Comparison of ENCODE assay signal across 6 cellular contexts in the genomic region with DNA sequence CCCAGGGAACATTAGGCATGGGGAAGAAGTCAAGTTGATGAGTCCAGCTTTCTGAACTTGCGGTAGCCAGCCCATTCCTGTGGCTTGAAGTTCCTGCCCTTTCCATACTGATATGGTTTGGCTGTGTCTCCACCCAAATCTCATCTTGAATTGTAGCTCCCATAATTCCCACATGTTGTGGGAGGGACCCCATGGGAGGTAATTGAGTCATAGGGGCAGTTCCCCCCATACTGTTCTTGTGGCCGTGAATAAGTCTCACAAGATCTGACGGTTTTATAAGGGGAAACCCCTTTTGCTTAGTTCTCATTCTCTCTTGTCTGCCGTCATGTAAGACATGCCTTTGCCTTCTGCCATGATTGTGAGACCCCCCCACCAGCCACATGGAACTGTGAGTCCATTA. TPM values are rescaled to one million over a fixed set of nuclear protein-coding genes. Genes with fewer than 3 reads are reported as not detected.
"Had no signal": no experiment of that assay in that cellular context is flagged by ENCODE, and none has a peak within 500 bp of the region (broad histone marks: within the 10 kb centered on the region; RNA-seq: fewer than 3 reads in every experiment).

No MANE protein-coding gene starts in this region.

RNA-seq across cellular contexts. Expression of a gene that starts 15.1 kb away (rescaled TPM):
- total RNA-seq: dermis blood vessel endothelial cell, frontal cortex, occipital lobe, pulmonary artery endothelial cell, smooth muscle cell, vagina had no signal
- polyA plus RNA-seq: smooth muscle cell had no signal
